In the genomic region with DNA sequence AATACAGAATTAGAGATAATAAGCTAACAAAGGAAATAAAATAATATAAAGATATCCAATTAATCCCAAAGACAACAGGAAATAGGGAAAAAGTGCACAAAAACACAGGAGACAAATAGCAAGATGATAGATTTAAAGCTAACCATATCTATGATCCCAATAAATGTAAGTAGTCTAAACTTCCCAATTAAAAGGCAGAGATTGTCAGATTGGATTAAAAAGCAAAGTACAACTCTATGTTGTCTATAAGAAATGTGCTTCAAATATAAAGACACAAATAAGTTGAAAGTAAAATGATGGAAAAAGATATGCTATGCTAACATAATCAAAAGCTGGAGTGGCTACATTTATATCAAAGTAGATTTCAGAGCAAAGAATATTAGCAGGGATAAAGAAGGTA, we compare ENCODE assay signal across 11 cellular contexts.
"Had no signal": no experiment of that assay in that cellular context is flagged by ENCODE, and none has a peak within 500 bp of the region (broad histone marks: within the 10 kb centered on the region; RNA-seq: fewer than 3 reads in every experiment).

No MANE protein-coding gene starts in this region.

- H3K4me3 ChIP-seq: GM23248, GM23338, HAP-1 had no signal

- H3K9ac ChIP-seq: GM23248 had no signal

- H2AFZ ChIP-seq: GM23248, GM23338 had no signal

- H3K27ac ChIP-seq: GM23248 had no signal

- H3K4me1 ChIP-seq: HAP-1 had no signal

- H3K4me2 ChIP-seq: GM23338 had no signal

- ATAC-seq: GM23338, HCT116 had no signal

- H3K9me3 ChIP-seq: HAP-1 had no signal

- DNase-seq: GM23248, GOT3, H7, H9, HCEC 1CT, HFFc6 had no signal

- H3K36me3 ChIP-seq: HAP-1 had no signal

- FAIRE-seq: H1, H54 had no signal
